1 cellular context compared by ENCODE assay signal in the genomic region with DNA sequence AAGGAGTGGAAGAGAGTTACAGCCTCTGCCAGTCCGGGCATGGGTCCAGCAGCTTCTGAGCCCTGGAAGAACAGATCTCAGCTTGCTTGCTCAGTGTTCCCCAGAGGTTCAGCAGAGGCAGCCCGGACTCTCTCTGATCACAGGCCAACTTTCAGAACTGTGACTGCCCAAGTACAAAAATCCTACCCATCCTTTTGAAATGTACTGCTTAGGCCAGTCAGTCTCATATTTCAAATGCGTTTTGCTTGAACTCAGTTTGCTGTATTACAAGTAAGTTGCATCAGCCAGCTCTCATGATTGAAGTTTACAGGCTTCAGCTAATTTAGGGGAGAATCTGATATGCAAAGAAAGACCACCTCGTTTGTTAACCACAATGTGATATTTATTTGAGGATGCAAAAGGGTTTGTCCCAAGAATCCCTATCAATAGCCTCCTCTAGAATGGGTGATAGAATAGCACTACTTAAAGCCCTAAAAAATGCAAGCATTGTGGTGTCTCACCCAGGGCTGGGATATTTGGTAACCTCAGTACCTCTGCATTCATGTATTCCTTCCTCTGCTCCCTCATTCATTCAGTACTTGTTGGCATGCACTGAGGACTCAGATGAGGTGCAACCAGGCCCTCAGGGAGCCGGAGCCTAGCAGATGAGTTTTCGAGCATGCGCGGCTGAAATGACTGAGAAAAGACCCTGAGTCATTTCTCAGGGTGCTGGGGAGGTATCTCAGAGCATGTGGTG.
TF ChIP-seq lines count a peak whose summit lies in the region.

No MANE protein-coding gene starts in this region.

TF ChIP-seq in IMR-90, 13 proteins besides CTCF, POLR2A, EP300 and RAD21:
- TF ChIP-seq BHLHE40 (IDR thresholded peaks at IDR 0.05; ENCODE audit: low read depth, low read length), result peak; percentile 78
- no peak for TF ChIP-seq MXI1 (IDR thresholded peaks at IDR 0.05; ENCODE audit: borderline replicate concordance, low read depth, low read length)
- TF ChIP-seq, protein P1, sequence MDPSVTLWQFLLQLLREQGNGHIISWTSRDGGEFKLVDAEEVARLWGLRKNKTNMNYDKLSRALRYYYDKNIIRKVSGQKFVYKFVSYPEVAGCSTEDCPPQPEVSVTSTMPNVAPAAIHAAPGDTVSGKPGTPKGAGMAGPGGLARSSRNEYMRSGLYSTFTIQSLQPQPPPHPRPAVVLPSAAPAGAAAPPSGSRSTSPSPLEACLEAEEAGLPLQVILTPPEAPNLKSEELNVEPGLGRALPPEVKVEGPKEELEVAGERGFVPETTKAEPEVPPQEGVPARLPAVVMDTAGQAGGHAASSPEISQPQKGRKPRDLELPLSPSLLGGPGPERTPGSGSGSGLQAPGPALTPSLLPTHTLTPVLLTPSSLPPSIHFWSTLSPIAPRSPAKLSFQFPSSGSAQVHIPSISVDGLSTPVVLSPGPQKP (IDR thresholded peaks at IDR 0.05; ENCODE audit: borderline replicate concordance, low read depth, low read length), result no peak
- TF ChIP-seq CEBPB (IDR thresholded peaks at IDR 0.05; ENCODE audit: low read depth, low read length), result peak; percentile 93
- TF ChIP-seq, protein P2, sequence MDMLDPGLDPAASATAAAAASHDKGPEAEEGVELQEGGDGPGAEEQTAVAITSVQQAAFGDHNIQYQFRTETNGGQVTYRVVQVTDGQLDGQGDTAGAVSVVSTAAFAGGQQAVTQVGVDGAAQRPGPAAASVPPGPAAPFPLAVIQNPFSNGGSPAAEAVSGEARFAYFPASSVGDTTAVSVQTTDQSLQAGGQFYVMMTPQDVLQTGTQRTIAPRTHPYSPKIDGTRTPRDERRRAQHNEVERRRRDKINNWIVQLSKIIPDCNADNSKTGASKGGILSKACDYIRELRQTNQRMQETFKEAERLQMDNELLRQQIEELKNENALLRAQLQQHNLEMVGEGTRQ (IDR thresholded peaks at IDR 0.05; ENCODE audit: low read depth, low read length), result no peak
- no peak for TF ChIP-seq NFE2L2 (IDR thresholded peaks at IDR 0.05; ENCODE audit: low read depth, low read length)
- TF ChIP-seq SMC3 (IDR thresholded peaks at IDR 0.05; ENCODE audit: low read depth, low read length), result 0 out of 2 replicates have a peak, but pooled peaks have one; percentile 1
- no peak for TF ChIP-seq RFX5 (IDR thresholded peaks at IDR 0.05; ENCODE audit: low read depth, low read length)
- no peak for TF ChIP-seq MAFK (IDR thresholded peaks at IDR 0.05; ENCODE audit: low read depth, low read length)
- TF ChIP-seq FOS (IDR thresholded peaks at IDR 0.05; ENCODE audit: low read depth, low read length), result no peak
- no peak for TF ChIP-seq CHD1 (IDR thresholded peaks at IDR 0.05; ENCODE audit: low read depth, low read length)
